Comparison of ENCODE assay signal across 8 cellular contexts in genomic region chr10:117653170-117653515, GRCh38.
A peak's percentile ranks its signal among the peaks of the same experiment; 100 is the strongest.
DNase-seq lines count a peak whose midpoint lies in the region; ATAC-seq, FAIRE-seq and TF ChIP-seq lines count a peak whose summit lies in the region.

No MANE protein-coding gene starts in this region.

- no peak overlapping the region for H3K27ac ChIP-seq in prostate gland

- H3K36me3 ChIP-seq in prostate gland: no peaks in the 10 kb centered on the region

- H3K4me1 ChIP-seq in prostate gland (replicated peaks): no peaks in the 10 kb centered on the region

- H3K27me3 Mint-ChIP-seq in stimulated activated naive CD8-positive, alpha-beta T cell treated with anti-CD3 and anti-CD28 coated beads, Interleukin-15, Interleukin-2, amounts not matched to agents 100 ng/mL and 50 ng/mL, for 24 hours: peaks cover 18% of the 10 kb centered on the region
- H3K27me3 Mint-ChIP-seq in naive thymus-derived CD8-positive, alpha-beta T cell: peaks cover 0 to 33% (median 11%) of the 10 kb centered on the region in 5 donors

- TF ChIP-seq POLR2A in prostate gland (IDR thresholded peaks at IDR 0.05): no peak

- FAIRE-seq in HTR-8/SVneo (lab: Jason Lieb, UNC): no peak

- no peaks in the 10 kb centered on the region for H3K9me3 ChIP-seq in prostate gland

- H3K27ac Mint-ChIP-seq in stimulated activated naive CD8-positive, alpha-beta T cell treated with anti-CD3 and anti-CD28 coated beads, Interleukin-15, Interleukin-2, amounts not matched to agents 100 ng/mL and 50 ng/mL, for 24 hours: peak overlapping the region; percentile 14
- no peak overlapping the region for H3K27ac Mint-ChIP-seq in naive thymus-derived CD8-positive, alpha-beta T cell

- no peaks in the 10 kb centered on the region for H3K9me3 Mint-ChIP-seq in stimulated activated naive CD8-positive, alpha-beta T cell treated with anti-CD3 and anti-CD28 coated beads, Interleukin-15, Interleukin-2, amounts not matched to agents 100 ng/mL and 50 ng/mL, for 24 hours
- peaks cover 0 to 16% (median 11%) of the 10 kb centered on the region in 9 donors for H3K9me3 Mint-ChIP-seq in naive thymus-derived CD8-positive, alpha-beta T cell

- no peaks in the 10 kb centered on the region for H3K27me3 ChIP-seq in prostate gland (replicated peaks; ENCODE audit: insufficient read depth)

- TF ChIP-seq CTCF in choroid plexus epithelial cell (conservative IDR thresholded peaks at IDR 0.05; ENCODE audit: low read depth, low read length) (no peak), prostate gland (IDR thresholded peaks at IDR 0.05) (no peak)

- peaks cover 4% of the 10 kb centered on the region for H3K36me3 Mint-ChIP-seq in stimulated activated naive CD8-positive, alpha-beta T cell treated with anti-CD3 and anti-CD28 coated beads, Interleukin-15, Interleukin-2, amounts not matched to agents 100 ng/mL and 50 ng/mL, for 24 hours (ENCODE audit: low read depth)
- peaks cover 0 to 10% (median 0%) of the 10 kb centered on the region in 3 donors for H3K36me3 Mint-ChIP-seq in naive thymus-derived CD8-positive, alpha-beta T cell

- ATAC-seq in GM18499 (IDR thresholded peaks at IDR 0.05; ENCODE audit: insufficient read depth, unreplicated experiment): peak; percentile 86
- ATAC-seq in GM21737 (IDR thresholded peaks at IDR 0.05; ENCODE audit: unreplicated experiment): peak; percentile 83
- no peak for ATAC-seq in naive thymus-derived CD8-positive, alpha-beta T cell

- POLR2A ChIA-PET in naive thymus-derived CD8-positive, alpha-beta T cell (lab: Charles Lee): no interaction called here

- H3K4me3 Mint-ChIP-seq in stimulated activated naive CD8-positive, alpha-beta T cell treated with anti-CD3 and anti-CD28 coated beads, Interleukin-15, Interleukin-2, amounts not matched to agents 100 ng/mL and 50 ng/mL, for 24 hours: no peak overlapping the region
- H3K4me3 Mint-ChIP-seq in naive thymus-derived CD8-positive, alpha-beta T cell: no peak overlapping the region

- H3K4me3 ChIP-seq in choroid plexus epithelial cell (ENCODE audit: low read depth, low read length) (no peak overlapping the region), prostate gland (no peak overlapping the region)

- intact Hi-C loops in prostate gland (cut with DNase I): no loop called here

- peak; percentile 70 for DNase-seq in HTR-8/SVneo (ENCODE audit: insufficient read length, low spot score)
- DNase-seq in choroid plexus epithelial cell (ENCODE audit: low read depth): peak; percentile 97
- no peak for DNase-seq in naive thymus-derived CD8-positive, alpha-beta T cell
- DNase-seq in central memory CD4-positive, alpha-beta T cell: no peak
- no peak for DNase-seq in prostate gland (ENCODE audit: low spot score)

- peaks cover 25% of the 10 kb centered on the region for H3K4me1 Mint-ChIP-seq in stimulated activated naive CD8-positive, alpha-beta T cell treated with anti-CD3 and anti-CD28 coated beads, Interleukin-15, Interleukin-2, amounts not matched to agents 100 ng/mL and 50 ng/mL, for 24 hours (ENCODE audit: low read depth)
- H3K4me1 Mint-ChIP-seq in naive thymus-derived CD8-positive, alpha-beta T cell: no peaks in the 10 kb centered on the region

Comparison
In these comparisons a context has a peak if more than half of its experiments do, and no peak if none do; other contexts are left out.
1. ATAC-seq: peak in GM18499 (single experiment) and GM21737 (single experiment); none in naive thymus-derived CD8-positive, alpha-beta T cell (0 of 2).
2. DNase-seq: peak in HTR-8/SVneo (single experiment) and choroid plexus epithelial cell (single experiment); none in naive thymus-derived CD8-positive, alpha-beta T cell (0 of 10), central memory CD4-positive, alpha-beta T cell (single experiment) and prostate gland (single experiment).